1 cellular context compared by ENCODE assay signal in the genomic region with DNA sequence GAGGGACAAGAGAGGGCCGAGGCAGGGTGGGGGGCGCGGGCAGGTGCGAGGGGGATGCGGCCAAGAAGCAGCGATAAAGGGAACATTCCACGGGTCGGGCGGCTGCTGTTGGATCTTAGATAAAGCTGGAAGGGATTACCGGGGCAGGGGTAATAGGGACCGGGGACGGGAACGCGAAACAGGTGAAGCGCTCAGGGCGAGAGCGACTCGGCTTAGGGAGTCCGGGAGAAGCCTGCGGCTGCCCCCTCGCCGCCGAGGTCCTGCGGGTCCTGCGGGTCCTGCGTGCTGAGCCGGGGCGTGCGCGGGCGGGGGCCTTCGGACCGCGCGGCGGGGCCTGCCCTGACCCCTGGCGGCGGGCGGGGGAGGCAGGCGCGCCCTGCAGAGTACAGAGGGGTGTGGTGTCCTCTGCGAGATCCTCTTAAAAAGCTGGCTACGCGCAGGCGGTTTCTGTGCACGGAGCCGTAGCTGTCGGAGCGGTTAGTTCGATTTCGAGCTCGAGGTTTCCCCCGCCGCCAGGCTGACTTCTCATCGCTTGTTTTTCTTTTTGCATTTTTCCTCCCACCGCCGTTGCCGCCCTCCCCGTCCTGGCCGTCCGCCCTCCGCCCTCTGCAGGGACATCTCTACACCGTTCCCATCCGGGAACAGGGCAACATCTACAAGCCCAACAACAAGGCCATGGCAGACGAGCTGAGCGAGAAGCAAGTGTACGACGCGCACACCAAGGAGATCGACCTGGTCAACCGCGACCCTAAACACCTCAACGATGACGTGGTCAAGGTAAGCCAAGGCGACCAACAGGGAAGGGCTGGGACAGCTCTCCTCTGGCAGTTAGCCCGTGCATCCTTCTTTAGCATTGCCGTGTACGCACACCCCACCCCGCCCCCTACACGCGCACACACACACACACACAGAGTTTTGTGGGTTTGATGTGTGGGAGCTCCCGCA.
TF ChIP-seq lines count a peak whose summit lies in the region.

No MANE protein-coding gene starts in this region.

TF ChIP-seq in K562, 482 proteins besides CTCF, POLR2A, EP300 and RAD21 (continued from another document and continues in another):
- TF ChIP-seq, protein P1, sequence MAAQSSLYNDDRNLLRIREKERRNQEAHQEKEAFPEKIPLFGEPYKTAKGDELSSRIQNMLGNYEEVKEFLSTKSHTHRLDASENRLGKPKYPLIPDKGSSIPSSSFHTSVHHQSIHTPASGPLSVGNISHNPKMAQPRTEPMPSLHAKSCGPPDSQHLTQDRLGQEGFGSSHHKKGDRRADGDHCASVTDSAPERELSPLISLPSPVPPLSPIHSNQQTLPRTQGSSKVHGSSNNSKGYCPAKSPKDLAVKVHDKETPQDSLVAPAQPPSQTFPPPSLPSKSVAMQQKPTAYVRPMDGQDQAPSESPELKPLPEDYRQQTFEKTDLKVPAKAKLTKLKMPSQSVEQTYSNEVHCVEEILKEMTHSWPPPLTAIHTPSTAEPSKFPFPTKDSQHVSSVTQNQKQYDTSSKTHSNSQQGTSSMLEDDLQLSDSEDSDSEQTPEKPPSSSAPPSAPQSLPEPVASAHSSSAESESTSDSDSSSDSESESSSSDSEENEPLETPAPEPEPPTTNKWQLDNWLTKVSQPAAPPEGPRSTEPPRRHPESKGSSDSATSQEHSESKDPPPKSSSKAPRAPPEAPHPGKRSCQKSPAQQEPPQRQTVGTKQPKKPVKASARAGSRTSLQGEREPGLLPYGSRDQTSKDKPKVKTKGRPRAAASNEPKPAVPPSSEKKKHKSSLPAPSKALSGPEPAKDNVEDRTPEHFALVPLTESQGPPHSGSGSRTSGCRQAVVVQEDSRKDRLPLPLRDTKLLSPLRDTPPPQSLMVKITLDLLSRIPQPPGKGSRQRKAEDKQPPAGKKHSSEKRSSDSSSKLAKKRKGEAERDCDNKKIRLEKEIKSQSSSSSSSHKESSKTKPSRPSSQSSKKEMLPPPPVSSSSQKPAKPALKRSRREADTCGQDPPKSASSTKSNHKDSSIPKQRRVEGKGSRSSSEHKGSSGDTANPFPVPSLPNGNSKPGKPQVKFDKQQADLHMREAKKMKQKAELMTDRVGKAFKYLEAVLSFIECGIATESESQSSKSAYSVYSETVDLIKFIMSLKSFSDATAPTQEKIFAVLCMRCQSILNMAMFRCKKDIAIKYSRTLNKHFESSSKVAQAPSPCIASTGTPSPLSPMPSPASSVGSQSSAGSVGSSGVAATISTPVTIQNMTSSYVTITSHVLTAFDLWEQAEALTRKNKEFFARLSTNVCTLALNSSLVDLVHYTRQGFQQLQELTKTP (IDR thresholded peaks at IDR 0.05; ENCODE audit: low read depth in 1 of 2, partially characterized antibody in 2 of 2) = no peak
- TF ChIP-seq ZNF347 (CRISPR knock-in tag; IDR thresholded peaks at IDR 0.05; ENCODE audit: low read depth) = no peak
- TF ChIP-seq, protein P2, sequence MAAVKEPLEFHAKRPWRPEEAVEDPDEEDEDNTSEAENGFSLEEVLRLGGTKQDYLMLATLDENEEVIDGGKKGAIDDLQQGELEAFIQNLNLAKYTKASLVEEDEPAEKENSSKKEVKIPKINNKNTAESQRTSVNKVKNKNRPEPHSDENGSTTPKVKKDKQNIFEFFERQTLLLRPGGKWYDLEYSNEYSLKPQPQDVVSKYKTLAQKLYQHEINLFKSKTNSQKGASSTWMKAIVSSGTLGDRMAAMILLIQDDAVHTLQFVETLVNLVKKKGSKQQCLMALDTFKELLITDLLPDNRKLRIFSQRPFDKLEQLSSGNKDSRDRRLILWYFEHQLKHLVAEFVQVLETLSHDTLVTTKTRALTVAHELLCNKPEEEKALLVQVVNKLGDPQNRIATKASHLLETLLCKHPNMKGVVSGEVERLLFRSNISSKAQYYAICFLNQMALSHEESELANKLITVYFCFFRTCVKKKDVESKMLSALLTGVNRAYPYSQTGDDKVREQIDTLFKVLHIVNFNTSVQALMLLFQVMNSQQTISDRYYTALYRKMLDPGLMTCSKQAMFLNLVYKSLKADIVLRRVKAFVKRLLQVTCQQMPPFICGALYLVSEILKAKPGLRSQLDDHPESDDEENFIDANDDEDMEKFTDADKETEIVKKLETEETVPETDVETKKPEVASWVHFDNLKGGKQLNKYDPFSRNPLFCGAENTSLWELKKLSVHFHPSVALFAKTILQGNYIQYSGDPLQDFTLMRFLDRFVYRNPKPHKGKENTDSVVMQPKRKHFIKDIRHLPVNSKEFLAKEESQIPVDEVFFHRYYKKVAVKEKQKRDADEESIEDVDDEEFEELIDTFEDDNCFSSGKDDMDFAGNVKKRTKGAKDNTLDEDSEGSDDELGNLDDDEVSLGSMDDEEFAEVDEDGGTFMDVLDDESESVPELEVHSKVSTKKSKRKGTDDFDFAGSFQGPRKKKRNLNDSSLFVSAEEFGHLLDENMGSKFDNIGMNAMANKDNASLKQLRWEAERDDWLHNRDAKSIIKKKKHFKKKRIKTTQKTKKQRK (IDR thresholded peaks at IDR 0.05; ENCODE audit: borderline replicate concordance, low read depth, low read length) = no peak
- TF ChIP-seq L3MBTL2 (IDR thresholded peaks at IDR 0.05) = peak; percentile 85
- TF ChIP-seq, protein P3, sequence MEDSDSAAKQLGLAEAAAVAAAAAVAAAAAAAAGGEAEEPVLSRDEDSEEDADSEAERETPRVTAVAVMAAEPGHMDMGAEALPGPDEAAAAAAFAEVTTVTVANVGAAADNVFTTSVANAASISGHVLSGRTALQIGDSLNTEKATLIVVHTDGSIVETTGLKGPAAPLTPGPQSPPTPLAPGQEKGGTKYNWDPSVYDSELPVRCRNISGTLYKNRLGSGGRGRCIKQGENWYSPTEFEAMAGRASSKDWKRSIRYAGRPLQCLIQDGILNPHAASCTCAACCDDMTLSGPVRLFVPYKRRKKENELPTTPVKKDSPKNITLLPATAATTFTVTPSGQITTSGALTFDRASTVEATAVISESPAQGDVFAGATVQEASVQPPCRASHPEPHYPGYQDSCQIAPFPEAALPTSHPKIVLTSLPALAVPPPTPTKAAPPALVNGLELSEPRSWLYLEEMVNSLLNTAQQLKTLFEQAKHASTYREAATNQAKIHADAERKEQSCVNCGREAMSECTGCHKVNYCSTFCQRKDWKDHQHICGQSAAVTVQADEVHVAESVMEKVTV (CRISPR knock-in tag; IDR thresholded peaks at IDR 0.05) = peak; percentile 77
- no peak for TF ChIP-seq ZFP36 (IDR thresholded peaks at IDR 0.05; ENCODE audit: low read depth, low read length, partially characterized antibody)
- no peak for TF ChIP-seq SNIP1 (IDR thresholded peaks at IDR 0.05; ENCODE audit: low read depth)
- TF ChIP-seq, protein P4, sequence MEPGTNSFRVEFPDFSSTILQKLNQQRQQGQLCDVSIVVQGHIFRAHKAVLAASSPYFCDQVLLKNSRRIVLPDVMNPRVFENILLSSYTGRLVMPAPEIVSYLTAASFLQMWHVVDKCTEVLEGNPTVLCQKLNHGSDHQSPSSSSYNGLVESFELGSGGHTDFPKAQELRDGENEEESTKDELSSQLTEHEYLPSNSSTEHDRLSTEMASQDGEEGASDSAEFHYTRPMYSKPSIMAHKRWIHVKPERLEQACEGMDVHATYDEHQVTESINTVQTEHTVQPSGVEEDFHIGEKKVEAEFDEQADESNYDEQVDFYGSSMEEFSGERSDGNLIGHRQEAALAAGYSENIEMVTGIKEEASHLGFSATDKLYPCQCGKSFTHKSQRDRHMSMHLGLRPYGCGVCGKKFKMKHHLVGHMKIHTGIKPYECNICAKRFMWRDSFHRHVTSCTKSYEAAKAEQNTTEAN (CRISPR knock-in tag; IDR thresholded peaks at IDR 0.05) = 0 out of 2 replicates have a peak, but pooled peaks have one; percentile 71
- no peak for TF ChIP-seq XRCC4 (IDR thresholded peaks at IDR 0.05; ENCODE audit: extremely low read depth, insufficient read depth, insufficient read length)
- TF ChIP-seq ZNF699 (CRISPR knock-in tag; IDR thresholded peaks at IDR 0.05; ENCODE audit: insufficient replicate concordance) = no peak
- TF ChIP-seq RFX1 (IDR thresholded peaks at IDR 0.05) = no peak
- TF ChIP-seq, protein P5, sequence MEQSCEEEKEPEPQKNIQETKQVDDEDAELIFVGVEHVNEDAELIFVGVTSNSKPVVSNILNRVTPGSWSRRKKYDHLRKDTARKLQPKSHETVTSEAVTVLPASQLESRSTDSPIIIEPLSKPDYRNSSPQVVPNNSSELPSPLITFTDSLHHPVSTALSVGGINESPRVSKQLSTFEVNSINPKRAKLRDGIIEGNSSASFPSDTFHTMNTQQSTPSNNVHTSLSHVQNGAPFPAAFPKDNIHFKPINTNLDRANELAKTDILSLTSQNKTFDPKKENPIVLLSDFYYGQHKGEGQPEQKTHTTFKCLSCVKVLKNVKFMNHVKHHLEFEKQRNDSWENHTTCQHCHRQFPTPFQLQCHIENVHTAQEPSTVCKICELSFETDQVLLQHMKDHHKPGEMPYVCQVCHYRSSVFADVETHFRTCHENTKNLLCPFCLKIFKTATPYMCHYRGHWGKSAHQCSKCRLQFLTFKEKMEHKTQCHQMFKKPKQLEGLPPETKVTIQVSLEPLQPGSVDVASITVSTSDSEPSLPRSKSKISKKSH (CRISPR knock-in tag; IDR thresholded peaks at IDR 0.05) = no peak
- peak; percentile 33; the same call in 1 of the 2 replicates for TF ChIP-seq ZBTB17 (CRISPR knock-in tag; IDR thresholded peaks at IDR 0.05)
- TF ChIP-seq NEUROD1 (IDR thresholded peaks at IDR 0.05; ENCODE audit: borderline replicate concordance, low read depth, low read length, partially characterized antibody) = no peak
- TF ChIP-seq BCOR (IDR thresholded peaks at IDR 0.05) = no peak
- TF ChIP-seq, protein P6, sequence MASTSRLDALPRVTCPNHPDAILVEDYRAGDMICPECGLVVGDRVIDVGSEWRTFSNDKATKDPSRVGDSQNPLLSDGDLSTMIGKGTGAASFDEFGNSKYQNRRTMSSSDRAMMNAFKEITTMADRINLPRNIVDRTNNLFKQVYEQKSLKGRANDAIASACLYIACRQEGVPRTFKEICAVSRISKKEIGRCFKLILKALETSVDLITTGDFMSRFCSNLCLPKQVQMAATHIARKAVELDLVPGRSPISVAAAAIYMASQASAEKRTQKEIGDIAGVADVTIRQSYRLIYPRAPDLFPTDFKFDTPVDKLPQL (IDR thresholded peaks at IDR 0.05; ENCODE audit: extremely low read depth, insufficient read length) = no peak
- TF ChIP-seq ZFX (CRISPR knock-in tag; IDR thresholded peaks at IDR 0.05) = peak; percentile 62
- TF ChIP-seq NR3C1 (CRISPR knock-in tag; IDR thresholded peaks at IDR 0.05) = no peak
- TF ChIP-seq, protein P7, sequence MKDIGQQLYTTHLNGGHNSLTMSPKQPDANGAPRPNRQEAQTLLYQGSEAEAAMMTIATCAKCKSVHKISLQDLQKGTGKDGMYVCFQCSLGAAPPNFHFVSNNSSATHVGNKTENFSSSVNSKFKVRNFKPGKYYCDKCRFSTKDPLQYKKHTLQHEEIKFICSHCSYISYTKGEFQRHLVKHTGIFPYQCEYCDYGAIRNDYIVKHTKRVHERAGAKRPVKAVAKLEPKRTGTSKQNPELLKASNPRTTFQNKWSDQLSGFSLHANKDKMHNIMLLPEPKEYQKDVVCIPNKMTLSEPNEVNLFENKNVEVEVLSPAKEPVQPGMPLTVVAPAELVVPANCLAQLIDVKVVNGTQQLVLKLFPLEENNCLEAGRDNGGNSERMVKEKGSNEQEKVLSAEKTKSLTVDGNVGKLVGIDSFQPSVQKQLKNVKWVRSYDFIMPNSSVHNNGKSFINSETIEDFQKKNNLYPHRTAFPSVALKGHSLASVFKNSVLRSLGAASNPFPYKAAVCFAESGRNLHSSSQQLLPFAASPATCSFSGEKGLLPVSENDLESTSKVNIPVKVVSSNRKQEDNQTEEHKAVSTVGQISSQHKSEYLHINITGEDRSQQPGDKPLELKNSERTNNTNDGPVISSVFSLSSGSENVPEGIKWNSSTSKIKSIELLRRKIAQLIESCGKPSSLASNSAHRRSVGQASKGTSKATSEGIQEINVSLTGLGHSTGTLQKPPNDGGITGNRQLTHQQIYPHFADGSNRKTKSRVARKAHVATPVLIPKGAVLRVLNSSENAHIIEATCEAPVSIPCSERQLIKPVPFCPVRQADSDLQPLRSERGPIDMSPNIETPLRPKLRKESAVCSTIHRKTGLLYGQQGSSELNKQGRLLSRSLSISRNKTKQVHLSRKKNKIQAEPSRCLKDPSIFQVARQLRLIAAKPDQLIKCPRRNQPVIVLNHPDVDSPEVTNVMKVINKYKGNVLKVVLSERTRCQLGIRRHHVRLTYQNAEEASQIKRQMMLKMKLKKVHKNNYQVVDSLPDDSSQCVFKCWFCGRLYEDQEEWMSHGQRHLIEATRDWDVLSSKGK (CRISPR knock-in tag; IDR thresholded peaks at IDR 0.05) = no peak
- no peak for TF ChIP-seq NR1H2 (CRISPR knock-in tag; IDR thresholded peaks at IDR 0.05)
- no peak for TF ChIP-seq CBX5 (IDR thresholded peaks at IDR 0.05; ENCODE audit: borderline replicate concordance, low read depth)
- 0 out of 2 replicates have a peak, but pooled peaks have one; percentile 39 for TF ChIP-seq NCOA1 (IDR thresholded peaks at IDR 0.05; ENCODE audit: low read depth)
- no peak for TF ChIP-seq ELF1 (tag; IDR thresholded peaks at IDR 0.05)
- TF ChIP-seq, protein P8, sequence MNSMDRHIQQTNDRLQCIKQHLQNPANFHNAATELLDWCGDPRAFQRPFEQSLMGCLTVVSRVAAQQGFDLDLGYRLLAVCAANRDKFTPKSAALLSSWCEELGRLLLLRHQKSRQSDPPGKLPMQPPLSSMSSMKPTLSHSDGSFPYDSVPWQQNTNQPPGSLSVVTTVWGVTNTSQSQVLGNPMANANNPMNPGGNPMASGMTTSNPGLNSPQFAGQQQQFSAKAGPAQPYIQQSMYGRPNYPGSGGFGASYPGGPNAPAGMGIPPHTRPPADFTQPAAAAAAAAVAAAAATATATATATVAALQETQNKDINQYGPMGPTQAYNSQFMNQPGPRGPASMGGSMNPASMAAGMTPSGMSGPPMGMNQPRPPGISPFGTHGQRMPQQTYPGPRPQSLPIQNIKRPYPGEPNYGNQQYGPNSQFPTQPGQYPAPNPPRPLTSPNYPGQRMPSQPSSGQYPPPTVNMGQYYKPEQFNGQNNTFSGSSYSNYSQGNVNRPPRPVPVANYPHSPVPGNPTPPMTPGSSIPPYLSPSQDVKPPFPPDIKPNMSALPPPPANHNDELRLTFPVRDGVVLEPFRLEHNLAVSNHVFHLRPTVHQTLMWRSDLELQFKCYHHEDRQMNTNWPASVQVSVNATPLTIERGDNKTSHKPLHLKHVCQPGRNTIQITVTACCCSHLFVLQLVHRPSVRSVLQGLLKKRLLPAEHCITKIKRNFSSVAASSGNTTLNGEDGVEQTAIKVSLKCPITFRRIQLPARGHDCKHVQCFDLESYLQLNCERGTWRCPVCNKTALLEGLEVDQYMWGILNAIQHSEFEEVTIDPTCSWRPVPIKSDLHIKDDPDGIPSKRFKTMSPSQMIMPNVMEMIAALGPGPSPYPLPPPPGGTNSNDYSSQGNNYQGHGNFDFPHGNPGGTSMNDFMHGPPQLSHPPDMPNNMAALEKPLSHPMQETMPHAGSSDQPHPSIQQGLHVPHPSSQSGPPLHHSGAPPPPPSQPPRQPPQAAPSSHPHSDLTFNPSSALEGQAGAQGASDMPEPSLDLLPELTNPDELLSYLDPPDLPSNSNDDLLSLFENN (IDR thresholded peaks at IDR 0.05; ENCODE audit: low read depth in 2 of 2, low read length in 2 of 2) = no peak
- no peak for TF ChIP-seq HNRNPK (IDR thresholded peaks at IDR 0.05; ENCODE audit: low read depth, low read length, poor library complexity, severe bottlenecking)
- no peak for TF ChIP-seq HSF4 (CRISPR knock-in tag; IDR thresholded peaks at IDR 0.05; ENCODE audit: borderline replicate concordance)
- TF ChIP-seq, protein P9, sequence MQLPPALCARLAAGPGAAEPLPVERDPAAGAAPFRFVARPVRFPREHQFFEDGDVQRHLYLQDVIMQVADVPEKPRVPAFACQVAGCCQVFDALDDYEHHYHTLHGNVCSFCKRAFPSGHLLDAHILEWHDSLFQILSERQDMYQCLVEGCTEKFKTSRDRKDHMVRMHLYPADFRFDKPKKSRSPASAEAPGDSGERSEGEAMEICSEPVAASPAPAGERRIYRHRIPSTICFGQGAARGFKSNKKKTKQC (CRISPR knock-in tag; IDR thresholded peaks at IDR 0.05) = peak; percentile 53; the same call in 1 of the 2 replicates
- TF ChIP-seq MEF2D (tag; conservative IDR thresholded peaks at IDR 0.05; ENCODE audit: low read depth) = no peak
- peak; percentile 67 for TF ChIP-seq HMGN3 (IDR thresholded peaks at IDR 0.05; ENCODE audit: borderline replicate concordance, extremely low read depth, insufficient read length, low read depth, low read length)
